In genomic region chr12:462936-463705, GRCh38 we compare ENCODE assay signal across 20 cellular contexts. TPM values are rescaled to one million over a fixed set of nuclear protein-coding genes. Genes with fewer than 3 reads are reported as not detected.
DNase-seq lines count a peak whose midpoint lies in the region; ATAC-seq and TF ChIP-seq lines count a peak whose summit lies in the region.
"Had no signal": no experiment of that assay in that cellular context is flagged by ENCODE, and none has a peak within 500 bp of the region (broad histone marks: within the 10 kb centered on the region; RNA-seq: fewer than 3 reads in every experiment).

No MANE protein-coding gene starts in this region.

- peaks cover 0 to 54% of the 10 kb centered on the region in 2 donors for H3K4me1 ChIP-seq in right atrium auricular region
- H3K4me1 ChIP-seq in colonic mucosa: peaks cover under 1% of the 10 kb centered on the region

- H3K36me3 Mint-ChIP-seq in type B pancreatic cell: peaks cover 5% of the 10 kb centered on the region
- H3K36me3 Mint-ChIP-seq in activated naive CD8-positive, alpha-beta T cell treated with anti-CD3 and anti-CD28 coated beads, Interleukin-2, amount 50 U/mL, for 24 hours (ENCODE audit: low read depth): no peaks in the 10 kb centered on the region
- H3K36me3 Mint-ChIP-seq: activated CD4-positive, alpha-beta memory T cell treated with anti-CD3 and anti-CD28 coated beads for 36 hours had no signal

- H3K9ac ChIP-seq in colonic mucosa (ENCODE audit: low read depth in 2 of 2, low read length in 2 of 2): peak overlapping the region in 1 of 2 donors; percentile 30
- H3K9ac ChIP-seq: BLaER1 had no signal

- peak overlapping the region; percentile 91 for H3K4me3 Mint-ChIP-seq in type B pancreatic cell
- no peak overlapping the region for H3K4me3 Mint-ChIP-seq in activated naive CD8-positive, alpha-beta T cell treated with anti-CD3 and anti-CD28 coated beads, Interleukin-2, amount 50 U/mL, for 24 hours
- H3K4me3 Mint-ChIP-seq: activated CD4-positive, alpha-beta memory T cell treated with anti-CD3 and anti-CD28 coated beads for 36 hours had no signal

- TF ChIP-seq CTCF in right atrium auricular region (IDR thresholded peaks at IDR 0.05): no peak
- no peak for TF ChIP-seq CTCF in colonic mucosa (IDR thresholded peaks at IDR 0.05)
- no peak for TF ChIP-seq CTCF in type B pancreatic cell (conservative IDR thresholded peaks at IDR 0.05)

- H3K27ac Mint-ChIP-seq in type B pancreatic cell: peak overlapping the region; percentile 1
- no peak overlapping the region for H3K27ac Mint-ChIP-seq in activated naive CD8-positive, alpha-beta T cell treated with anti-CD3 and anti-CD28 coated beads, Interleukin-2, amount 50 U/mL, for 24 hours
- H3K27ac Mint-ChIP-seq: activated CD4-positive, alpha-beta memory T cell treated with anti-CD3 and anti-CD28 coated beads for 36 hours; activated T-helper 2 cell treated with anti-CD3 and anti-CD28 coated beads, Interferon-gamma antibody, Interleukin-2, Interleukin-4, amounts not matched to agents 10 μg/mL and 5 μg/mL and 100 μg/mL, durations not matched to agents 14 hours and 24 hours and 36 hours had no signal

- in situ Hi-C loops in G401 (cut with HindIII; ENCODE audit: low sequenced_read_pairs): no loop called here

- ATAC-seq in Right ventricle myocardium inferior: no peak
- no peak for ATAC-seq in activated naive CD8-positive, alpha-beta T cell treated with anti-CD3 and anti-CD28 coated beads, Interleukin-2, amount 50 U/mL, for 24 hours

- H3K9me3 ChIP-seq in right atrium auricular region (no peaks in the 10 kb centered on the region), colonic mucosa (no peaks in the 10 kb centered on the region)
- H3K9me3 ChIP-seq: BLaER1, SJSA1 had no signal

- H3K36me3 ChIP-seq in right atrium auricular region (no peaks in the 10 kb centered on the region), colonic mucosa (no peaks in the 10 kb centered on the region)
- H3K36me3 ChIP-seq: BLaER1, SJSA1 had no signal

- intact Hi-C loops in Right ventricle myocardium inferior (cut with DNase I) (no loop called here), colonic mucosa (cut with DNase I) (loop anchor here (5.0 kb wide), 1 partner anchor 39 kb away; no protein-coding TSS in a partner anchor)

- peak overlapping the region; percentile 86 to 90 for H3K27ac ChIP-seq in right atrium auricular region
- no peak overlapping the region for H3K27ac ChIP-seq in colonic mucosa
- H3K27ac ChIP-seq: BLaER1, SJSA1 had no signal

- peaks cover 26% of the 10 kb centered on the region for H3K4me1 Mint-ChIP-seq in type B pancreatic cell (ENCODE audit: unreplicated experiment)
- peaks cover 12% of the 10 kb centered on the region for H3K4me1 Mint-ChIP-seq in activated naive CD8-positive, alpha-beta T cell treated with anti-CD3 and anti-CD28 coated beads, Interleukin-2, amount 50 U/mL, for 24 hours

- DNase-seq in right atrium auricular region (ENCODE audit: low spot score): no peak
- DNase-seq in Right ventricle myocardium inferior (ENCODE audit: missing footprints): no peak
- DNase-seq in NCI-H2029 (lab: John Stamatoyannopoulos, UW): peak; percentile 75
- peak; percentile 77 for DNase-seq in colonic mucosa
- no peak for DNase-seq in type B pancreatic cell (ENCODE audit: extremely low spot score, unreplicated experiment)
- no peak for DNase-seq in activated effector memory CD4-positive, alpha-beta T cell treated with anti-CD3 and anti-CD28 coated beads, Interleukin-2, amount 50 U/mL, for 16 hours
- DNase-seq in activated naive CD8-positive, alpha-beta T cell treated with anti-CD3 and anti-CD28 coated beads, Interleukin-2, amount 50 U/mL, for 24 hours: no peak
- DNase-seq in G401 (ENCODE audit: low spot score): no peak
- DNase-seq: activated CD4-positive, alpha-beta memory T cell treated with anti-CD3 and anti-CD28 coated beads for 36 hours; effector memory CD4-positive, alpha-beta T cell; foreskin melanocyte; GF-D8; IMR-90; midbrain; NCI-H1436; posterior cingulate gyrus; trophoblast cell had no signal

- no peaks in the 10 kb centered on the region for H3K9me3 Mint-ChIP-seq in type B pancreatic cell
- H3K9me3 Mint-ChIP-seq in activated naive CD8-positive, alpha-beta T cell treated with anti-CD3 and anti-CD28 coated beads, Interleukin-2, amount 50 U/mL, for 24 hours: no peaks in the 10 kb centered on the region
- H3K9me3 Mint-ChIP-seq: activated CD4-positive, alpha-beta memory T cell treated with anti-CD3 and anti-CD28 coated beads for 36 hours; activated T-helper 2 cell treated with anti-CD3 and anti-CD28 coated beads, Interferon-gamma antibody, Interleukin-2, Interleukin-4, amounts not matched to agents 10 μg/mL and 5 μg/mL and 100 μg/mL, durations not matched to agents 14 hours and 24 hours and 36 hours had no signal

- H3K27me3 Mint-ChIP-seq in type B pancreatic cell: peaks cover 57% of the 10 kb centered on the region
- peaks cover 41% of the 10 kb centered on the region for H3K27me3 Mint-ChIP-seq in activated naive CD8-positive, alpha-beta T cell treated with anti-CD3 and anti-CD28 coated beads, Interleukin-2, amount 50 U/mL, for 24 hours

- H3K4me3 ChIP-seq in right atrium auricular region: no peak overlapping the region
- no peak overlapping the region for H3K4me3 ChIP-seq in colonic mucosa
- H3K4me3 ChIP-seq: BLaER1, SJSA1 had no signal

- H3K27me3 ChIP-seq in right atrium auricular region: peaks cover 0 to 3% of the 10 kb centered on the region in 2 donors
- peaks cover 4% of the 10 kb centered on the region for H3K27me3 ChIP-seq in colonic mucosa

RNA-seq across cellular contexts. Expression of gene B4GALNT3, which starts 3.4 kb away (rescaled TPM):
- total RNA-seq in right atrium auricular region (10 to 100 TPM; 19.3 to 29.0 TPM), Right ventricle myocardium inferior (36.6 TPM), colonic mucosa (10 to 100 TPM; 73.7 to 84.0 TPM), type B pancreatic cell (ENCODE audit: low replicate concordance) (32.5 and 103 TPM in 2 replicates)
- total RNA-seq in G401 (2014; rRNA removed; shearing (Covaris generic)): 2.3 and 2.6 TPM in 2 replicates
- total RNA-seq: IMR-90, SJSA1 had no signal

Comparison
In these comparisons a context has a peak if more than half of its experiments do, and no peak if none do; other contexts are left out.
1. DNase-seq: peak in NCI-H2029 (single experiment) and colonic mucosa (single experiment); none in right atrium auricular region (single experiment), Right ventricle myocardium inferior (single experiment), type B pancreatic cell (single experiment), activated effector memory CD4-positive, alpha-beta T cell treated with anti-CD3 and anti-CD28 coated beads, Interleukin-2, amount 50 U/mL, for 16 hours (single experiment), activated naive CD8-positive, alpha-beta T cell treated with anti-CD3 and anti-CD28 coated beads, Interleukin-2, amount 50 U/mL, for 24 hours (single experiment) and G401 (single experiment).